In genomic region chr2:71950256-71951066, GRCh38 we compare ENCODE assay signal across 17 cellular contexts.
DNase-seq lines count a peak whose midpoint lies in the region; ATAC-seq, FAIRE-seq and TF ChIP-seq lines count a peak whose summit lies in the region.
"Had no signal": no experiment of that assay in that cellular context is flagged by ENCODE, and none has a peak within 500 bp of the region (broad histone marks: within the 10 kb centered on the region; RNA-seq: fewer than 3 reads in every experiment).

No MANE protein-coding gene starts in this region.

- H4K20me1 ChIP-seq in H1 (replicated peaks in 1 of 2; ENCODE audit: control insufficient read depth in 1 of 2, insufficient read depth in 2 of 2, low read length in 2 of 2), result no peaks in the 10 kb centered on the region

- POLR2A ChIA-PET in activated CD8-positive, alpha-beta T cell treated with anti-CD3 and anti-CD28 coated beads, Interleukin-2, amount 10 ng/mL, durations not matched to agents 7 days and 5 days (lab: Charles Lee), result no interaction called here
- POLR2A ChIA-PET in activated CD8-positive, alpha-beta T cell treated with anti-CD3 and anti-CD28 coated beads for 36 hours (lab: Charles Lee), result no interaction called here
- POLR2A ChIA-PET in H1 (lab: Charles Lee; ENCODE audit: partially characterized antibody) (interaction anchor here (1.8 kb wide), 1 partner anchor 16 kb away, joined by 5 read pairs; no protein-coding TSS in a partner anchor), HEK293T (lab: Yijun Ruan, JAX) (no interaction called here)

- peaks cover 2% of the 10 kb centered on the region for H3K27me3 Mint-ChIP-seq in activated CD8-positive, alpha-beta T cell treated with anti-CD3 and anti-CD28 coated beads, Interleukin-2, amount 10 ng/mL, durations not matched to agents 7 days and 5 days (ENCODE audit: low read depth)
- H3K27me3 Mint-ChIP-seq in activated CD8-positive, alpha-beta T cell treated with anti-CD3 and anti-CD28 coated beads for 36 hours, result peaks cover 6% of the 10 kb centered on the region

- H2AFZ ChIP-seq in H1 (ENCODE audit: low read length), result no peak overlapping the region

- no peaks in the 10 kb centered on the region for H3K36me3 ChIP-seq in H1 (ENCODE audit: control insufficient read depth in 2 of 4, insufficient read depth in 4 of 4, low read length in 3 of 4)
- no peaks in the 10 kb centered on the region for H3K36me3 ChIP-seq in right lobe of liver
- H3K36me3 ChIP-seq in aorta (ENCODE audit: control insufficient read depth in 1 of 2, insufficient read depth in 2 of 2, low read length in 1 of 2), result no peaks in the 10 kb centered on the region
- H3K36me3 ChIP-seq: cardiac muscle cell, thyroid gland had no signal

- no peak for TF ChIP-seq RAD21 in H1 (IDR thresholded peaks at IDR 0.05 in 1 of 2, conservative IDR thresholded peaks at IDR 0.05 in 1 of 2; ENCODE audit: low read depth in 2 of 2, low read length in 2 of 2)

- H3K23me2 ChIP-seq in H1 (ENCODE audit: low read depth, low read length), result no peaks in the 10 kb centered on the region

- no peak overlapping the region for H4K8ac ChIP-seq in H1 (ENCODE audit: extremely low read depth, insufficient read depth, low read length)

- TF ChIP-seq CTCF in activated CD8-positive, alpha-beta T cell treated with anti-CD3 and anti-CD28 coated beads for 36 hours (IDR thresholded peaks at IDR 0.05), result no peak
- TF ChIP-seq CTCF in H1 (IDR thresholded peaks at IDR 0.05; ENCODE audit: control extremely low read depth in 1 of 3, insufficient read depth in 1 of 3, low read depth in 1 of 3, low read length in 3 of 3) (no peak), right lobe of liver (IDR thresholded peaks at IDR 0.05) (no peak)

- no peak overlapping the region for H2BK5ac ChIP-seq in H1 (ENCODE audit: low read depth, low read length)

- FAIRE-seq in H1 (lab: Jason Lieb, UNC), result no peak
- FAIRE-seq: A204.1, GM19239 had no signal

- H3K27ac ChIP-seq in H1 (ENCODE audit: low read depth, low read length) (no peak overlapping the region), right lobe of liver (no peak overlapping the region), aorta (ENCODE audit: low read depth in 1 of 2, low read length in 2 of 2) (no peak overlapping the region)
- H3K27ac ChIP-seq: cardiac muscle cell, thyroid gland had no signal

- no peak overlapping the region for H2BK15ac ChIP-seq in H1 (ENCODE audit: low read length)

- H3K4me2 ChIP-seq in H1 (ENCODE audit: insufficient read depth in 1 of 2, low read depth in 2 of 2, low read length in 2 of 2), result no peak overlapping the region

- H3K27ac Mint-ChIP-seq in activated CD8-positive, alpha-beta T cell treated with anti-CD3 and anti-CD28 coated beads, Interleukin-2, amount 10 ng/mL, durations not matched to agents 7 days and 5 days, result no peak overlapping the region
- no peak overlapping the region for H3K27ac Mint-ChIP-seq in activated CD8-positive, alpha-beta T cell treated with anti-CD3 and anti-CD28 coated beads for 36 hours
- H3K27ac Mint-ChIP-seq: naive thymus-derived CD8-positive, alpha-beta T cell had no signal

- H4K91ac ChIP-seq in H1 (replicated peaks; ENCODE audit: insufficient read length, low read length), result no peak overlapping the region

- H3K18ac ChIP-seq in H1 (ENCODE audit: extremely low read depth, low read length), result no peak overlapping the region

- intact Hi-C loops in activated CD8-positive, alpha-beta T cell treated with anti-CD3 and anti-CD28 coated beads for 36 hours (cut with micrococcal nuclease), result no loop called here
- intact Hi-C loops in right lobe of liver (cut with DNase I), result no loop called here
- intact Hi-C loops in aorta (cut with DNase I), result no loop called here

- H3K9me3 Mint-ChIP-seq in activated CD8-positive, alpha-beta T cell treated with anti-CD3 and anti-CD28 coated beads, Interleukin-2, amount 10 ng/mL, durations not matched to agents 7 days and 5 days (ENCODE audit: insufficient read depth), result no peaks in the 10 kb centered on the region
- peaks cover 1% of the 10 kb centered on the region for H3K9me3 Mint-ChIP-seq in activated CD8-positive, alpha-beta T cell treated with anti-CD3 and anti-CD28 coated beads for 36 hours

- H3K4me3 ChIP-seq in H1 (ENCODE audit: extremely low read depth in 1 of 4, insufficient read depth in 2 of 4, low read depth in 3 of 4, low read length in 4 of 4) (no peak overlapping the region), right lobe of liver (no peak overlapping the region), aorta (ENCODE audit: low read length in 2 of 2) (no peak overlapping the region)
- H3K4me3 ChIP-seq: cardiac muscle cell, thyroid gland had no signal

- no peak for TF ChIP-seq POLR2A in H1 (IDR thresholded peaks at IDR 0.05; ENCODE audit: control extremely low read depth in 1 of 2, low read depth in 2 of 2, low read length in 2 of 2)
- TF ChIP-seq POLR2A in right lobe of liver (IDR thresholded peaks at IDR 0.05), result no peak

- H3K9me3 ChIP-seq in H1 (ENCODE audit: insufficient read depth in 2 of 2, low read depth in 1 of 2, low read length in 1 of 2), result no peaks in the 10 kb centered on the region
- H3K9me3 ChIP-seq in right lobe of liver, result no peaks in the 10 kb centered on the region
- H3K9me3 ChIP-seq in aorta (ENCODE audit: control insufficient read depth, low read length), result no peaks in the 10 kb centered on the region
- H3K9me3 ChIP-seq: thyroid gland had no signal

- no peak overlapping the region for H3K56ac ChIP-seq in H1 (replicated peaks; ENCODE audit: insufficient read length, low read depth, low read length)

- no peaks in the 10 kb centered on the region for H3K79me1 ChIP-seq in H1 (ENCODE audit: low read depth, low read length)

- H3K14ac ChIP-seq in H1 (ENCODE audit: insufficient read length), result no peak overlapping the region

- H3K79me2 ChIP-seq in H1 (ENCODE audit: control insufficient read depth in 1 of 2, insufficient read depth in 2 of 2, low read length in 2 of 2), result no peaks in the 10 kb centered on the region

- no peaks in the 10 kb centered on the region; a peak in 1 of 7 replicates for H3K4me1 ChIP-seq in H1 (replicated peaks in 1 of 4; ENCODE audit: control insufficient read depth in 3 of 4, insufficient read depth in 4 of 4, low read length in 3 of 4)
- peaks cover 0 to 52% (median 0%) of the 10 kb centered on the region in 4 donors for H3K4me1 ChIP-seq in right lobe of liver
- H3K4me1 ChIP-seq in aorta (ENCODE audit: control insufficient read depth in 1 of 2, insufficient read depth in 2 of 2, low read length in 2 of 2), result no peaks in the 10 kb centered on the region
- H3K4me1 ChIP-seq: thyroid gland had no signal

- CTCF ChIA-PET in activated CD8-positive, alpha-beta T cell treated with anti-CD3 and anti-CD28 coated beads, Interleukin-2, amount 10 ng/mL, durations not matched to agents 7 days and 5 days (lab: Charles Lee), result interaction anchor here (1.6 kb wide), 1 partner anchor 199 kb away, joined by 5 read pairs; no protein-coding TSS in a partner anchor
- CTCF ChIA-PET in activated CD8-positive, alpha-beta T cell treated with anti-CD3 and anti-CD28 coated beads for 36 hours (lab: Charles Lee), result interaction anchor here (1.0 to 1.1 kb wide), 3 partner anchors 26 to 200 kb away, joined by 3 read pairs; no protein-coding TSS in a partner anchor
- CTCF ChIA-PET in H1 (lab: Charles Lee; ENCODE audit: partially characterized antibody) (interaction anchor here (0.7 to 3.4 kb wide), 8 partner anchors 11 to 148 kb away, joined by 3 to 22 read pairs (median 4); no protein-coding TSS in a partner anchor), HEK293T (lab: Yijun Ruan, JAX) (no interaction called here)

- no peaks in the 10 kb centered on the region for H3K27me3 ChIP-seq in H1 (replicated peaks in 1 of 4; ENCODE audit: control insufficient read depth in 3 of 4, extremely low read depth in 1 of 4, insufficient read depth in 3 of 4, low read length in 3 of 4)
- no peaks in the 10 kb centered on the region for H3K27me3 ChIP-seq in right lobe of liver
- H3K27me3 ChIP-seq in aorta (ENCODE audit: control insufficient read depth in 1 of 2, insufficient read depth in 2 of 2, low read length in 1 of 2), result no peaks in the 10 kb centered on the region
- H3K27me3 ChIP-seq: cardiac muscle cell, thyroid gland had no signal

- WGBS in H1 (ENCODE audit: extremely low coverage in 1 of 2, insufficient coverage in 1 of 2, insufficient read length in 1 of 2, insufficient replicate concordance in 2 of 2, low coverage in 1 of 2, low lambda C conversion rate in 2 of 2, missing lambda C conversion rate in 1 of 2), 2 experiments, result 78% methylated on average over 4 of the region's 4 CpGs; no CpG with 5 or more reads in 1 of the 2 experiments
- WGBS in right lobe of liver (ENCODE audit: insufficient coverage, low coverage, low lambda C conversion rate, missing lambda C conversion rate), result 47% methylated on average over 3 of the region's 4 CpGs
- 56 to 67% methylated on average over 4 of the region's 4 CpGs for WGBS in aorta, 2 donors

- DNase-seq in activated CD8-positive, alpha-beta T cell treated with anti-CD3 and anti-CD28 coated beads, Interleukin-2, amount 10 ng/mL, durations not matched to agents 7 days and 5 days, result peak; percentile 7
- no peak for DNase-seq in activated CD8-positive, alpha-beta T cell treated with anti-CD3 and anti-CD28 coated beads for 36 hours
- DNase-seq in H1 (ENCODE audit: low read depth in 1 of 2, low spot score in 2 of 2), result no peak
- peak; percentile 62 to 83 (median 82) for DNase-seq in right lobe of liver
- DNase-seq in aorta, result peak; percentile 68 to 84
- no peak for DNase-seq in HEK293T (ENCODE audit: extremely low spot score)
- no peak for DNase-seq in NOMO-1 (lab: John Stamatoyannopoulos, UW; ENCODE audit: unreplicated experiment in 2 of 2)
- no peak for DNase-seq in COLO829 (ENCODE audit: low spot score)
- DNase-seq: activated gamma-delta T cell treated with Interleukin-2 at 50 U/mL for 16 hours; IMR-90; naive thymus-derived CD8-positive, alpha-beta T cell; NCI-H187; T-helper 2 cell had no signal

- no peak overlapping the region for H3K4ac ChIP-seq in H1 (replicated peaks; ENCODE audit: insufficient read length, low read depth, low read length)

- H3K4me3 Mint-ChIP-seq in activated CD8-positive, alpha-beta T cell treated with anti-CD3 and anti-CD28 coated beads, Interleukin-2, amount 10 ng/mL, durations not matched to agents 7 days and 5 days, result no peak overlapping the region
- H3K4me3 Mint-ChIP-seq in activated CD8-positive, alpha-beta T cell treated with anti-CD3 and anti-CD28 coated beads for 36 hours, result no peak overlapping the region
- H3K4me3 Mint-ChIP-seq: naive thymus-derived CD8-positive, alpha-beta T cell had no signal

- H3K4me1 Mint-ChIP-seq in activated CD8-positive, alpha-beta T cell treated with anti-CD3 and anti-CD28 coated beads, Interleukin-2, amount 10 ng/mL, durations not matched to agents 7 days and 5 days (ENCODE audit: low read depth), result no peaks in the 10 kb centered on the region
- H3K4me1 Mint-ChIP-seq in activated CD8-positive, alpha-beta T cell treated with anti-CD3 and anti-CD28 coated beads for 36 hours (ENCODE audit: low read depth), result no peaks in the 10 kb centered on the region
- H3K4me1 Mint-ChIP-seq: naive thymus-derived CD8-positive, alpha-beta T cell had no signal

- H3K23ac ChIP-seq in H1 (ENCODE audit: insufficient read length), result no peak overlapping the region

- H3K9ac ChIP-seq in H1 (replicated peaks in 1 of 4; ENCODE audit: extremely low read depth in 1 of 4, low read depth in 3 of 4, low read length in 3 of 4), result no peak overlapping the region

- no peak overlapping the region for H2AK5ac ChIP-seq in H1 (ENCODE audit: low read depth, low read length)

- no peaks in the 10 kb centered on the region for H3K36me3 Mint-ChIP-seq in activated CD8-positive, alpha-beta T cell treated with anti-CD3 and anti-CD28 coated beads, Interleukin-2, amount 10 ng/mL, durations not matched to agents 7 days and 5 days (ENCODE audit: low read depth)
- no peaks in the 10 kb centered on the region for H3K36me3 Mint-ChIP-seq in activated CD8-positive, alpha-beta T cell treated with anti-CD3 and anti-CD28 coated beads for 36 hours (ENCODE audit: low read depth)
- H3K36me3 Mint-ChIP-seq: naive thymus-derived CD8-positive, alpha-beta T cell had no signal

- no peak overlapping the region for H2BK120ac ChIP-seq in H1 (replicated peaks; ENCODE audit: low read depth, low read length)

- no peak overlapping the region for H4K5ac ChIP-seq in H1 (ENCODE audit: insufficient read length, low read depth, low read length)

- no peak for ATAC-seq in activated CD8-positive, alpha-beta T cell treated with anti-CD3 and anti-CD28 coated beads, Interleukin-2, amount 10 ng/mL, durations not matched to agents 7 days and 5 days
- no peak for ATAC-seq in activated CD8-positive, alpha-beta T cell treated with anti-CD3 and anti-CD28 coated beads for 36 hours
- peak; percentile 50 to 82 (median 76) for ATAC-seq in right lobe of liver
- ATAC-seq in aorta (ENCODE audit: low FRiP score), result peak; percentile 87
- ATAC-seq: naive thymus-derived CD8-positive, alpha-beta T cell had no signal

- H2BK12ac ChIP-seq in H1 (ENCODE audit: low read depth, low read length), result no peak overlapping the region

- TF ChIP-seq EP300 in H1 (IDR thresholded peaks at IDR 0.05; ENCODE audit: borderline replicate concordance in 1 of 2, low read depth in 2 of 2, low read length in 2 of 2), result no peak

- no peak overlapping the region for H2BK20ac ChIP-seq in H1 (ENCODE audit: low read length)

Comparison
In these comparisons a context has a peak if more than half of its experiments do, and no peak if none do; other contexts are left out.
1. DNase-seq: peak in activated CD8-positive, alpha-beta T cell treated with anti-CD3 and anti-CD28 coated beads, Interleukin-2, amount 10 ng/mL, durations not matched to agents 7 days and 5 days (single experiment), right lobe of liver (3 of 3) and aorta (2 of 2); none in activated CD8-positive, alpha-beta T cell treated with anti-CD3 and anti-CD28 coated beads for 36 hours (single experiment), H1 (0 of 2), HEK293T (single experiment), NOMO-1 (0 of 2) and COLO829 (single experiment).
2. ATAC-seq: peak in right lobe of liver (4 of 4) and aorta (single experiment); none in activated CD8-positive, alpha-beta T cell treated with anti-CD3 and anti-CD28 coated beads, Interleukin-2, amount 10 ng/mL, durations not matched to agents 7 days and 5 days (single experiment) and activated CD8-positive, alpha-beta T cell treated with anti-CD3 and anti-CD28 coated beads for 36 hours (single experiment).